ENCODE assay signal across 4 cellular contexts in genomic region chr11:74083927-74084326, GRCh38.
A peak's percentile ranks its signal among the peaks of the same experiment; 100 is the strongest.
DNase-seq lines count a peak whose midpoint lies in the region; ATAC-seq, FAIRE-seq and TF ChIP-seq lines count a peak whose summit lies in the region.
"Not testable (repeated sequence)": the region's sequence is repeated elsewhere in the genome, so short reads cannot be mapped to it uniquely, and the experiment has no call there.

No MANE protein-coding gene starts in this region.

- not testable (repeated sequence) for H3K4me2 ChIP-seq in K562 (ENCODE audit: insufficient read depth, low read length)

- H3K9me1 ChIP-seq in K562 (ENCODE audit: control insufficient read depth, insufficient read depth, low read length) = not testable (repeated sequence)

- DNase-seq in Caco-2; K562 (ENCODE audit: extremely low read depth in 1 of 4, low spot score in 3 of 4); glutamatergic neuron: not testable (repeated sequence)

- not testable (repeated sequence) for H3K36me3 ChIP-seq in Caco-2 (ENCODE audit: control insufficient read depth, insufficient read depth, low read length)
- H3K36me3 ChIP-seq in HEK293 (ENCODE audit: control insufficient read depth in 2 of 2, insufficient read depth in 1 of 2, low read length in 2 of 2) (peaks cover 0 to 46% of the 10 kb centered on the region in 2 experiments; a peak in 1 of 3 replicates), K562 (ENCODE audit: control insufficient read depth, insufficient read depth, low read length) (peaks cover 11% of the 10 kb centered on the region; the same call in 1 of the 3 replicates)

- H3K27ac Mint-ChIP-seq in Caco-2 (ENCODE audit: unreplicated experiment) = peak overlapping the region; percentile 20
- H3K27ac Mint-ChIP-seq in glutamatergic neuron (ENCODE audit: unreplicated experiment) = not testable (repeated sequence)

- H3K27me3 ChIP-seq in Caco-2 (replicated peaks; ENCODE audit: control insufficient read depth, insufficient read depth, low read length); K562 (ENCODE audit: control insufficient read depth in 2 of 2, insufficient read depth in 2 of 2, low read length in 2 of 2): not testable (repeated sequence)

- H3K9me3 ChIP-seq in Caco-2; HEK293 (ENCODE audit: control insufficient read depth, insufficient read depth, low read depth, low read length); K562 (replicated peaks; ENCODE audit: control insufficient read depth, insufficient read depth, low read depth, low read length): not testable (repeated sequence)

- CTCF ChIA-PET in Caco-2 (lab: Charles Lee) = interaction anchor here (0.7 kb wide), 1 partner anchor 1132 kb away, joined by 3 read pairs; no protein-coding TSS in a partner anchor
- CTCF ChIA-PET in HEK293 (lab: Yijun Ruan, JAX); K562 (lab: Yijun Ruan, JAX; ENCODE audit: low intra/inter-chr PET ratio): not testable (repeated sequence)

- in situ Hi-C loops in K562 (cut with MboI) = not testable (repeated sequence)

- TF ChIP-seq POLR2A in K562 (conservative IDR thresholded peaks at IDR 0.05) = not testable (repeated sequence)

- not testable (repeated sequence) for FAIRE-seq in K562 (lab: Jason Lieb, UNC)

- H3K4me3 ChIP-seq in Caco-2 (ENCODE audit: low read depth, low read length); HEK293 (ENCODE audit: low read depth, low read length); K562: not testable (repeated sequence)

- not testable (repeated sequence) for ATAC-seq in K562

- H3K27me3 Mint-ChIP-seq in Caco-2 (ENCODE audit: insufficient read depth, unreplicated experiment); glutamatergic neuron (ENCODE audit: unreplicated experiment): not testable (repeated sequence)

- not testable (repeated sequence) for H3K79me2 ChIP-seq in K562 (ENCODE audit: control insufficient read depth, insufficient read depth, low read length)

- H4K20me1 ChIP-seq in K562 (replicated peaks; ENCODE audit: control insufficient read depth, insufficient read depth, low read length) = not testable (repeated sequence)

- not testable (repeated sequence) for H3K4me3 Mint-ChIP-seq in Caco-2 (ENCODE audit: unreplicated experiment)
- H3K4me3 Mint-ChIP-seq in glutamatergic neuron (ENCODE audit: unreplicated experiment) = peak overlapping the region; percentile 57

- intact Hi-C loops in Caco-2 (cut with micrococcal nuclease; ENCODE audit: unreplicated experiment); K562 (cut with micrococcal nuclease): not testable (repeated sequence)

- H2AFZ ChIP-seq in K562 (ENCODE audit: low read depth, low read length) = not testable (repeated sequence)

- peaks cover 15% of the 10 kb centered on the region for H3K4me1 Mint-ChIP-seq in Caco-2 (ENCODE audit: low read depth, unreplicated experiment)
- H3K4me1 Mint-ChIP-seq in glutamatergic neuron (ENCODE audit: low read depth, unreplicated experiment) = not testable (repeated sequence)

- H3K27ac ChIP-seq in HEK293 (ENCODE audit: extremely low read depth, low read depth, low read length); K562 (ENCODE audit: extremely low read depth, low read depth, low read length): not testable (repeated sequence)

- peaks cover 18% of the 10 kb centered on the region for H3K4me1 ChIP-seq in Caco-2
- H3K4me1 ChIP-seq in HEK293 (ENCODE audit: control insufficient read depth, insufficient read depth, low read length) = not testable (repeated sequence)
- H3K4me1 ChIP-seq in K562 (replicated peaks in 1 of 2; ENCODE audit: control insufficient read depth in 2 of 2, insufficient read depth in 2 of 2, low read length in 2 of 2) = peaks cover 7 to 28% of the 10 kb centered on the region in 2 experiments

- not testable (repeated sequence) for TF ChIP-seq EP300 in K562 (IDR thresholded peaks at IDR 0.05; ENCODE audit: low read length)

- H3K36me3 Mint-ChIP-seq in Caco-2 (ENCODE audit: insufficient read depth, unreplicated experiment) (peaks cover 37% of the 10 kb centered on the region), glutamatergic neuron (ENCODE audit: unreplicated experiment) (peaks cover 19% of the 10 kb centered on the region)

- not testable (repeated sequence) for H3K9me3 Mint-ChIP-seq in Caco-2 (ENCODE audit: unreplicated experiment); glutamatergic neuron (ENCODE audit: unreplicated experiment)

- not testable (repeated sequence) for BruUV-seq in Caco-2 (replicated peaks; lab: Mats Ljungman, UMichigan); K562 (replicated peaks; lab: Mats Ljungman, UMichigan)

- H3K9ac ChIP-seq in K562 (ENCODE audit: insufficient read depth in 1 of 2, low read depth in 2 of 2, low read length in 2 of 2) = not testable (repeated sequence)

- POLR2A ChIA-PET in Caco-2 (lab: Charles Lee); HEK293 (lab: Yijun Ruan, JAX); K562 (lab: Yijun Ruan, JAX): not testable (repeated sequence)

- WGBS in K562 (ENCODE audit: insufficient coverage, low coverage, missing lambda C conversion rate) = 96% methylated on average over 4 of the region's 4 CpGs

- TF ChIP-seq CTCF in Caco-2 (IDR thresholded peaks at IDR 0.05; ENCODE audit: insufficient read depth in 1 of 2, low read depth in 1 of 2, low read length in 1 of 2, severe bottlenecking in 1 of 2, unreplicated experiment in 1 of 2); HEK293 (tag by site-specific recombination; IDR thresholded peaks at IDR 0.05); K562 (IDR thresholded peaks at IDR 0.05 in 2 of 3, conservative IDR thresholded peaks at IDR 0.05 in 1 of 3; ENCODE audit: insufficient read depth in 2 of 3, low read depth in 1 of 3, low read length in 3 of 3); glutamatergic neuron (IDR thresholded peaks at IDR 0.05; ENCODE audit: partially characterized antibody, unreplicated experiment): not testable (repeated sequence)

- TF ChIP-seq RAD21 in K562 (CRISPR knock-in tag; conservative IDR thresholded peaks at IDR 0.05 in 1 of 2, IDR thresholded peaks at IDR 0.05 in 1 of 2) = not testable (repeated sequence)

TF ChIP-seq in HEK293, 187 proteins besides CTCF, POLR2A, EP300 and RAD21:
- TF ChIP-seq ZNF146 (tag by site-specific recombination; IDR thresholded peaks at IDR 0.05) = peak; percentile 61

TF ChIP-seq in K562, 482 proteins besides CTCF, POLR2A, EP300 and RAD21:
- peak; percentile 68 for TF ChIP-seq ZNF146 (CRISPR knock-in tag; IDR thresholded peaks at IDR 0.05; ENCODE audit: unreplicated experiment)
